In the genomic region with DNA sequence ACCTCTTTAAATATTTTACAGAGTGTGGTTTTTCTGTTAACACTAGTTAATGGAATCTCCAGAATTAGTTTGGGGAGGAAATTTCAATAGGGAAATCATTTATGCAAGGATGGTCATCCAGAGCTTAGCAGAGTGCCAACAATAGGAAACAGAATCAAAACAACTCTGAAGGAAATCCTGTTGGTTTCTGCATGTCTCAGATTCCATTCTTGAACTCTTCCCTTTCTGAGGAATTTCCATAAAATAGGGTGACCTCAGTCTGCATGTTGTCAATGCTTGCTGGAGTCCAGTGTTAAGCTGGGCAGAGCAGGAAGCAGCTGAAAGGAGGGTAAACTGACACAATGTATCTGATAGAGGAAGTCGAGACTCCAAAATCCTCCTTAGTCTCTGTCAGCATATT, we compare ENCODE assay signal across 25 cellular contexts. TPM values are rescaled to one million over a fixed set of nuclear protein-coding genes. Genes with fewer than 3 reads are reported as not detected.
DNase-seq lines count a peak whose midpoint lies in the region; ATAC-seq and TF ChIP-seq lines count a peak whose summit lies in the region.
"Had no signal": no experiment of that assay in that cellular context is flagged by ENCODE, and none has a peak within 500 bp of the region (broad histone marks: within the 10 kb centered on the region; RNA-seq: fewer than 3 reads in every experiment).

No MANE protein-coding gene starts in this region.

- H3K4me3 ChIP-seq in BJ (ENCODE audit: low read depth, low read length) (no peak overlapping the region), PC-3 (ENCODE audit: low read length) (no peak overlapping the region)
- H3K4me3 ChIP-seq: PC-9, right atrium auricular region had no signal

- no peak overlapping the region for H3K4me3 Mint-ChIP-seq in nephron
- H3K4me3 Mint-ChIP-seq: CD4-positive, alpha-beta T cell had no signal

- H3K27me3 Mint-ChIP-seq in nephron (ENCODE audit: low read depth) = no peaks in the 10 kb centered on the region
- H3K27me3 Mint-ChIP-seq: CD4-positive, alpha-beta T cell had no signal

- POLR2A ChIA-PET in BJ (lab: Charles Lee) (no interaction called here), PC-3 (lab: Charles Lee; ENCODE audit: unreplicated experiment) (no interaction called here)

- CTCF ChIA-PET in BJ (lab: Yijun Ruan, JAX) = interaction anchor here (1.1 to 1.4 kb wide), 4 partner anchors 9 to 95 kb away, joined by 3 to 6 read pairs (median 4); no protein-coding TSS in a partner anchor
- CTCF ChIA-PET in PC-3 (lab: Charles Lee) = no interaction called here

- H3K9me3 ChIP-seq in PC-3 (ENCODE audit: low read length) = no peaks in the 10 kb centered on the region
- H3K9me3 ChIP-seq: right atrium auricular region had no signal

- intact Hi-C loops in PC-3 (cut with micrococcal nuclease) = loop anchor here (1.0 kb wide), 2 partner anchors 96 to 208 kb away; no protein-coding TSS in a partner anchor

- H3K27ac ChIP-seq in PC-3 (ENCODE audit: low read length) = no peak overlapping the region
- H3K27ac ChIP-seq: KMS-11, PC-9, right atrium auricular region had no signal

- H3K79me2 ChIP-seq in PC-3 (ENCODE audit: low read length) = no peaks in the 10 kb centered on the region

- DNase-seq in BJ (ENCODE audit: low read depth) (peak; percentile 83), PC-3 (peak; percentile 11), fibroblast of peridontal ligament (ENCODE audit: extremely low read depth) (peak; percentile 2), T-helper 2 cell (no peak), NCI-H2196 (lab: John Stamatoyannopoulos, UW; ENCODE audit: unreplicated experiment) (no peak)
- no peak for DNase-seq in effector CD8-positive, alpha-beta T cell (lab: John Stamatoyannopoulos, UW)
- DNase-seq: activated CD4-positive, alpha-beta T cell treated with anti-CD3 and anti-CD28 coated beads for 48 hours; CD4-positive, alpha-beta T cell; cortex of kidney; H7; head of caudate nucleus; left ventricle myocardium superior; NCI-H187; NCI-H226; PC-9; SIG-M5 had no signal

- H3K27ac Mint-ChIP-seq in nephron = peak overlapping the region; percentile 21 to 58 (median 47)
- H3K27ac Mint-ChIP-seq: activated T-helper 2 cell treated with anti-CD3 and anti-CD28 coated beads, Interferon-gamma antibody, Interleukin-2, Interleukin-4, amounts not matched to agents 10 μg/mL and 5 μg/mL and 100 μg/mL, durations not matched to agents 14 hours and 24 hours and 36 hours; CD4-positive, alpha-beta T cell had no signal

- H3K9me3 Mint-ChIP-seq in nephron = no peaks in the 10 kb centered on the region
- H3K9me3 Mint-ChIP-seq: activated T-helper 2 cell treated with anti-CD3 and anti-CD28 coated beads, Interferon-gamma antibody, Interleukin-2, Interleukin-4, amounts not matched to agents 10 μg/mL and 5 μg/mL and 100 μg/mL, durations not matched to agents 14 hours and 24 hours and 36 hours; CD4-positive, alpha-beta T cell had no signal

- TF ChIP-seq CTCF in BJ (IDR thresholded peaks at IDR 0.05; ENCODE audit: insufficient read depth, low read depth, low read length) (no peak), PC-3 (conservative IDR thresholded peaks at IDR 0.05; ENCODE audit: low read depth, low read length) (no peak), nephron (IDR thresholded peaks at IDR 0.05; ENCODE audit: unreplicated experiment in 3 of 3) (no peak)

- peaks cover 42% of the 10 kb centered on the region for H3K4me1 Mint-ChIP-seq in nephron

- H3K4me1 ChIP-seq in PC-3 (ENCODE audit: insufficient read depth, low read length) = no peaks in the 10 kb centered on the region
- H3K4me1 ChIP-seq: right atrium auricular region had no signal

- H4K20me1 ChIP-seq in PC-3 (ENCODE audit: low read length) = no peaks in the 10 kb centered on the region

- H3K36me3 Mint-ChIP-seq in nephron (ENCODE audit: low read depth) = no peaks in the 10 kb centered on the region

- H3K9me2 ChIP-seq in PC-3 (replicated peaks; ENCODE audit: low read length) = no peaks in the 10 kb centered on the region

- H3K9ac ChIP-seq in PC-3 (ENCODE audit: low read length) = no peak overlapping the region
- H3K9ac ChIP-seq: KMS-11 had no signal

- H3K27me3 ChIP-seq in BJ (ENCODE audit: control insufficient read depth, insufficient read depth, low read length) (peaks cover 3% of the 10 kb centered on the region), PC-3 (ENCODE audit: low read length) (no peaks in the 10 kb centered on the region)
- H3K27me3 ChIP-seq: right atrium auricular region had no signal

- H3K36me3 ChIP-seq in BJ (ENCODE audit: control insufficient read depth, insufficient read depth, low read length) (no peaks in the 10 kb centered on the region), PC-3 (ENCODE audit: low read depth, low read length) (no peaks in the 10 kb centered on the region; the same call in 1 of the 2 replicates)
- H3K36me3 ChIP-seq: right atrium auricular region had no signal

- H2AFZ ChIP-seq in PC-3 (ENCODE audit: low read length) = no peak overlapping the region
- H2AFZ ChIP-seq: PC-9 had no signal

- H3F3A ChIP-seq in PC-3 (ENCODE audit: low read length, unreplicated experiment) = no peaks in the 10 kb centered on the region

- no TSS peak for BruUV-seq in PC-3 (replicated peaks; lab: Mats Ljungman, UMichigan)

- peak; percentile 13 for ATAC-seq in PC-3
- ATAC-seq in GM21528 (IDR thresholded peaks at IDR 0.05; ENCODE audit: low FRiP score, unreplicated experiment) = no peak
- ATAC-seq: left ventricle myocardium superior had no signal

- no peak overlapping the region for H3K4me2 ChIP-seq in PC-3 (ENCODE audit: low read length)
- H3K4me2 ChIP-seq: KMS-11, PC-9 had no signal

RNA-seq across cellular contexts. Expression of a gene that starts 16.9 kb away (rescaled TPM):
- not detected in 2 replicates for polyA plus RNA-seq in BJ (2011; rRNA removed)
- polyA minus RNA-seq in BJ (2011; rRNA and poly(A)+ RNA removed) = not detected in 2 replicates
- not detected in 2 replicates for total RNA-seq in PC-3 (2014; rRNA removed)
- total RNA-seq: activated T-helper 2 cell treated with anti-CD3 and anti-CD28 coated beads, Interferon-gamma antibody, Interleukin-2, Interleukin-4, amounts not matched to agents 10 μg/mL and 5 μg/mL and 100 μg/mL, durations not matched to agents 14 hours and 24 hours and 36 hours; bronchial epithelial cell; CD4-positive, alpha-beta T cell; HT1080; left ventricle myocardium superior; mucosa of gallbladder; PC-9; right atrium auricular region had no signal
- polyA plus RNA-seq: esophagus had no signal

Comparison
In these comparisons a context has a peak if more than half of its experiments do, and no peak if none do; other contexts are left out.
1. DNase-seq: peak in BJ (single experiment), PC-3 (single experiment) and fibroblast of peridontal ligament (single experiment); none in T-helper 2 cell (0 of 5), NCI-H2196 (single experiment) and effector CD8-positive, alpha-beta T cell (single experiment).